1 cellular context compared by ENCODE assay signal in the genomic region with DNA sequence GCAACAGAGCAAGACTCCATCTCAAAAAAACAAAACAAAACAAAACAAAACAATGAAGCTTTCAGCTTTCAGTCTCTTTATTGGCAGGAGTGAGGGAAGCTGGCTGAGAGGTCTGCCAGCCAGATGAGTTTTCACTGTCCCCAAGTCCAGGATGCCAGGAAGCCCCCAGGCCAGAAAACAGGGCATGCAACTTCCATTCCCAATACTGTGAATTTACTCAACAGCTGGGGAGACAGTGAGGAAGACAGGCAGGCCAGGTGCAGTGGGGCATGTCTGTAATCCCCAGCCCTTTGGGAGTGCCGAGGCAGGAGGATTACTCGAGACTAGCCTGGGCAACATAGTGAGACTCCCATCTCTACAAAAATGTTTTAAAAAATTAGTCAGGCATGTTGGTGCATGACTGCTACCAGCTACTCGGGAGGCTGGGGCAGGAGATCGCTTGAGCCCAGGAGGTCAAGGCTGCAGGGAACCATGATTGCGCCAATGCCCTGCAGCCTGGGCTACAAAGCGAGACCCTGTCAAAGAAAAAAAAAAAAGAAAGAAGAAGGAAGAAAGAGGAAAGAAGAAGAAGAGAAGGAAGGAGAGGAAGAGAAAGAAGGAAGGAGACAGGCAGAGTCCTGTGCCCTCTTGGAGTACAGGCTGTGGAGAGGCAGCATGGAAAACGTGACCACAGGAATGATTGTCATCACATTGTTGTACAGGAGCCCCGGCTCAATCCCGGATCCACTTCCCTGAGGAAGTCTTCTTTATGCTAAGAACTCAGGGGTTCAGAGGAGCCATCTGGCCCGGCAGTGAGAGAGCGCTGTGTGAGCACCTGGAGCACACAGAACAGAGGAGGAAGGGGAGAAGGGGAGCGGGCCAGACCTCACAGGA.
TF ChIP-seq lines count a peak whose summit lies in the region.

No MANE protein-coding gene starts in this region.

TF ChIP-seq in HepG2, 621 proteins besides CTCF, POLR2A, EP300 and RAD21 (continued from another document and continues in another):
- TF ChIP-seq, protein P1, sequence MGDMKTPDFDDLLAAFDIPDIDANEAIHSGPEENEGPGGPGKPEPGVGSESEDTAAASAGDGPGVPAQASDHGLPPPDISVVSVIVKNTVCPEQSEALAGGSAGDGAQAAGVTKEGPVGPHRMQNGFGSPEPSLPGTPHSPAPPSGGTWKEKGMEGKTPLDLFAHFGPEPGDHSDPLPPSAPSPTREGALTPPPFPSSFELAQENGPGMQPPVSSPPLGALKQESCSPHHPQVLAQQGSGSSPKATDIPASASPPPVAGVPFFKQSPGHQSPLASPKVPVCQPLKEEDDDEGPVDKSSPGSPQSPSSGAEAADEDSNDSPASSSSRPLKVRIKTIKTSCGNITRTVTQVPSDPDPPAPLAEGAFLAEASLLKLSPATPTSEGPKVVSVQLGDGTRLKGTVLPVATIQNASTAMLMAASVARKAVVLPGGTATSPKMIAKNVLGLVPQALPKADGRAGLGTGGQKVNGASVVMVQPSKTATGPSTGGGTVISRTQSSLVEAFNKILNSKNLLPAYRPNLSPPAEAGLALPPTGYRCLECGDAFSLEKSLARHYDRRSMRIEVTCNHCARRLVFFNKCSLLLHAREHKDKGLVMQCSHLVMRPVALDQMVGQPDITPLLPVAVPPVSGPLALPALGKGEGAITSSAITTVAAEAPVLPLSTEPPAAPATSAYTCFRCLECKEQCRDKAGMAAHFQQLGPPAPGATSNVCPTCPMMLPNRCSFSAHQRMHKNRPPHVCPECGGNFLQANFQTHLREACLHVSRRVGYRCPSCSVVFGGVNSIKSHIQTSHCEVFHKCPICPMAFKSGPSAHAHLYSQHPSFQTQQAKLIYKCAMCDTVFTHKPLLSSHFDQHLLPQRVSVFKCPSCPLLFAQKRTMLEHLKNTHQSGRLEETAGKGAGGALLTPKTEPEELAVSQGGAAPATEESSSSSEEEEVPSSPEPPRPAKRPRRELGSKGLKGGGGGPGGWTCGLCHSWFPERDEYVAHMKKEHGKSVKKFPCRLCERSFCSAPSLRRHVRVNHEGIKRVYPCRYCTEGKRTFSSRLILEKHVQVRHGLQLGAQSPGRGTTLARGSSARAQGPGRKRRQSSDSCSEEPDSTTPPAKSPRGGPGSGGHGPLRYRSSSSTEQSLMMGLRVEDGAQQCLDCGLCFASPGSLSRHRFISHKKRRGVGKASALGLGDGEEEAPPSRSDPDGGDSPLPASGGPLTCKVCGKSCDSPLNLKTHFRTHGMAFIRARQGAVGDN (CRISPR knock-in tag; IDR thresholded peaks at IDR 0.05) = peak; percentile 27; the same call in 1 of the 2 replicates
- TF ChIP-seq KLF6 (CRISPR knock-in tag; IDR thresholded peaks at IDR 0.05) = 0 out of 2 replicates have a peak, but pooled peaks have one; percentile 11
- TF ChIP-seq ZNF207 (IDR thresholded peaks at IDR 0.05; ENCODE audit: borderline replicate concordance) = no peak
- TF ChIP-seq, protein P2, sequence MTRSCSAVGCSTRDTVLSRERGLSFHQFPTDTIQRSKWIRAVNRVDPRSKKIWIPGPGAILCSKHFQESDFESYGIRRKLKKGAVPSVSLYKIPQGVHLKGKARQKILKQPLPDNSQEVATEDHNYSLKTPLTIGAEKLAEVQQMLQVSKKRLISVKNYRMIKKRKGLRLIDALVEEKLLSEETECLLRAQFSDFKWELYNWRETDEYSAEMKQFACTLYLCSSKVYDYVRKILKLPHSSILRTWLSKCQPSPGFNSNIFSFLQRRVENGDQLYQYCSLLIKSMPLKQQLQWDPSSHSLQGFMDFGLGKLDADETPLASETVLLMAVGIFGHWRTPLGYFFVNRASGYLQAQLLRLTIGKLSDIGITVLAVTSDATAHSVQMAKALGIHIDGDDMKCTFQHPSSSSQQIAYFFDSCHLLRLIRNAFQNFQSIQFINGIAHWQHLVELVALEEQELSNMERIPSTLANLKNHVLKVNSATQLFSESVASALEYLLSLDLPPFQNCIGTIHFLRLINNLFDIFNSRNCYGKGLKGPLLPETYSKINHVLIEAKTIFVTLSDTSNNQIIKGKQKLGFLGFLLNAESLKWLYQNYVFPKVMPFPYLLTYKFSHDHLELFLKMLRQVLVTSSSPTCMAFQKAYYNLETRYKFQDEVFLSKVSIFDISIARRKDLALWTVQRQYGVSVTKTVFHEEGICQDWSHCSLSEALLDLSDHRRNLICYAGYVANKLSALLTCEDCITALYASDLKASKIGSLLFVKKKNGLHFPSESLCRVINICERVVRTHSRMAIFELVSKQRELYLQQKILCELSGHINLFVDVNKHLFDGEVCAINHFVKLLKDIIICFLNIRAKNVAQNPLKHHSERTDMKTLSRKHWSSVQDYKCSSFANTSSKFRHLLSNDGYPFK (CRISPR knock-in tag; IDR thresholded peaks at IDR 0.05; ENCODE audit: borderline replicate concordance) = 0 out of 2 replicates have a peak, but pooled peaks have one; percentile 43
- 0 out of 2 replicates have a peak, but pooled peaks have one; percentile 26 for TF ChIP-seq ZNF776 (CRISPR knock-in tag; IDR thresholded peaks at IDR 0.05)
- TF ChIP-seq, protein P3, sequence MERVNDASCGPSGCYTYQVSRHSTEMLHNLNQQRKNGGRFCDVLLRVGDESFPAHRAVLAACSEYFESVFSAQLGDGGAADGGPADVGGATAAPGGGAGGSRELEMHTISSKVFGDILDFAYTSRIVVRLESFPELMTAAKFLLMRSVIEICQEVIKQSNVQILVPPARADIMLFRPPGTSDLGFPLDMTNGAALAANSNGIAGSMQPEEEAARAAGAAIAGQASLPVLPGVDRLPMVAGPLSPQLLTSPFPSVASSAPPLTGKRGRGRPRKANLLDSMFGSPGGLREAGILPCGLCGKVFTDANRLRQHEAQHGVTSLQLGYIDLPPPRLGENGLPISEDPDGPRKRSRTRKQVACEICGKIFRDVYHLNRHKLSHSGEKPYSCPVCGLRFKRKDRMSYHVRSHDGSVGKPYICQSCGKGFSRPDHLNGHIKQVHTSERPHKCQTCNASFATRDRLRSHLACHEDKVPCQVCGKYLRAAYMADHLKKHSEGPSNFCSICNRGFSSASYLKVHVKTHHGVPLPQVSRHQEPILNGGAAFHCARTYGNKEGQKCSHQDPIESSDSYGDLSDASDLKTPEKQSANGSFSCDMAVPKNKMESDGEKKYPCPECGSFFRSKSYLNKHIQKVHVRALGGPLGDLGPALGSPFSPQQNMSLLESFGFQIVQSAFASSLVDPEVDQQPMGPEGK (CRISPR knock-in tag; IDR thresholded peaks at IDR 0.05) = no peak
- peak; percentile 95 for TF ChIP-seq ZNF263 (CRISPR knock-in tag; IDR thresholded peaks at IDR 0.05)
- TF ChIP-seq ZNF441 (CRISPR knock-in tag; IDR thresholded peaks at IDR 0.05; ENCODE audit: borderline replicate concordance) = no peak
- TF ChIP-seq, protein P4, sequence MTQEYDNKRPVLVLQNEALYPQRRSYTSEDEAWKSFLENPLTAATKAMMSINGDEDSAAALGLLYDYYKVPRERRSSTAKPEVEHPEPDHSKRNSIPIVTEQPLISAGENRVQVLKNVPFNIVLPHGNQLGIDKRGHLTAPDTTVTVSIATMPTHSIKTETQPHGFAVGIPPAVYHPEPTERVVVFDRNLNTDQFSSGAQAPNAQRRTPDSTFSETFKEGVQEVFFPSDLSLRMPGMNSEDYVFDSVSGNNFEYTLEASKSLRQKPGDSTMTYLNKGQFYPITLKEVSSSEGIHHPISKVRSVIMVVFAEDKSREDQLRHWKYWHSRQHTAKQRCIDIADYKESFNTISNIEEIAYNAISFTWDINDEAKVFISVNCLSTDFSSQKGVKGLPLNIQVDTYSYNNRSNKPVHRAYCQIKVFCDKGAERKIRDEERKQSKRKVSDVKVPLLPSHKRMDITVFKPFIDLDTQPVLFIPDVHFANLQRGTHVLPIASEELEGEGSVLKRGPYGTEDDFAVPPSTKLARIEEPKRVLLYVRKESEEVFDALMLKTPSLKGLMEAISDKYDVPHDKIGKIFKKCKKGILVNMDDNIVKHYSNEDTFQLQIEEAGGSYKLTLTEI (CRISPR knock-in tag; conservative IDR thresholded peaks at IDR 0.05) = no peak
- no peak for TF ChIP-seq NFKBIZ (CRISPR knock-in tag; IDR thresholded peaks at IDR 0.05)
- TF ChIP-seq, protein P5, sequence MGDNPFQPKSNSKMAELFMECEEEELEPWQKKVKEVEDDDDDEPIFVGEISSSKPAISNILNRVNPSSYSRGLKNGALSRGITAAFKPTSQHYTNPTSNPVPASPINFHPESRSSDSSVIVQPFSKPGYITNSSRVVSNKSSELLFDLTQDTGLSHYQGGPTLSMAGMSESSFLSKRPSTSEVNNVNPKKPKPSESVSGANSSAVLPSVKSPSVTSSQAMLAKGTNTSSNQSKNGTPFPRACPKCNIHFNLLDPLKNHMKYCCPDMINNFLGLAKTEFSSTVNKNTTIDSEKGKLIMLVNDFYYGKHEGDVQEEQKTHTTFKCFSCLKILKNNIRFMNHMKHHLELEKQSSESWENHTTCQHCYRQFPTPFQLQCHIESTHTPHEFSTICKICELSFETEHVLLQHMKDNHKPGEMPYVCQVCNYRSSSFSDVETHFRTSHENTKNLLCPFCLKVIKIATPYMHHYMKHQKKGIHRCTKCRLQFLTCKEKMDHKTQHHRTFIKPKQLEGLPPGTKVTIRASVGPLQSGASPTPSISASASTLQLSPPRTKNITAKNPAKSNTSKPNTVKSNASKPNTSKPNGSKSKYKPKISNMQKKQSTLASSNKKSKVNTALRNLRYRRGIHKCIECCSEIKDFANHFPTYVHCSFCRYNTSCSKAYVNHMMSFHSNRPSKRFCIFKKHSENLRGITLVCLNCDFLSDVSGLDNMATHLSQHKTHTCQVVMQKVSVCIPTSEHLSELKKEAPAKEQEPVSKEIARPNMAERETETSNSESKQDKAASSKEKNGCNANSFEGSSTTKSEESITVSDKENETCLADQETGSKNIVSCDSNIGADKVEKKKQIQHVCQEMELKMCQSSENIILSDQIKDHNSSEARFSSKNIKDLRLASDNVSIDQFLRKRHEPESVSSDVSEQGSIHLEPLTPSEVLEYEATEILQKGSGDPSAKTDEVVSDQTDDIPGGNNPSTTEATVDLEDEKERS (CRISPR knock-in tag; IDR thresholded peaks at IDR 0.05) = no peak
- no peak for TF ChIP-seq PCBP2 (optimal IDR thresholded peaks at IDR 0.05; ENCODE audit: low read depth, low read length, poor library complexity, severe bottlenecking)
- TF ChIP-seq POGZ (CRISPR knock-in tag; IDR thresholded peaks at IDR 0.05) = no peak
- TF ChIP-seq, protein P6, sequence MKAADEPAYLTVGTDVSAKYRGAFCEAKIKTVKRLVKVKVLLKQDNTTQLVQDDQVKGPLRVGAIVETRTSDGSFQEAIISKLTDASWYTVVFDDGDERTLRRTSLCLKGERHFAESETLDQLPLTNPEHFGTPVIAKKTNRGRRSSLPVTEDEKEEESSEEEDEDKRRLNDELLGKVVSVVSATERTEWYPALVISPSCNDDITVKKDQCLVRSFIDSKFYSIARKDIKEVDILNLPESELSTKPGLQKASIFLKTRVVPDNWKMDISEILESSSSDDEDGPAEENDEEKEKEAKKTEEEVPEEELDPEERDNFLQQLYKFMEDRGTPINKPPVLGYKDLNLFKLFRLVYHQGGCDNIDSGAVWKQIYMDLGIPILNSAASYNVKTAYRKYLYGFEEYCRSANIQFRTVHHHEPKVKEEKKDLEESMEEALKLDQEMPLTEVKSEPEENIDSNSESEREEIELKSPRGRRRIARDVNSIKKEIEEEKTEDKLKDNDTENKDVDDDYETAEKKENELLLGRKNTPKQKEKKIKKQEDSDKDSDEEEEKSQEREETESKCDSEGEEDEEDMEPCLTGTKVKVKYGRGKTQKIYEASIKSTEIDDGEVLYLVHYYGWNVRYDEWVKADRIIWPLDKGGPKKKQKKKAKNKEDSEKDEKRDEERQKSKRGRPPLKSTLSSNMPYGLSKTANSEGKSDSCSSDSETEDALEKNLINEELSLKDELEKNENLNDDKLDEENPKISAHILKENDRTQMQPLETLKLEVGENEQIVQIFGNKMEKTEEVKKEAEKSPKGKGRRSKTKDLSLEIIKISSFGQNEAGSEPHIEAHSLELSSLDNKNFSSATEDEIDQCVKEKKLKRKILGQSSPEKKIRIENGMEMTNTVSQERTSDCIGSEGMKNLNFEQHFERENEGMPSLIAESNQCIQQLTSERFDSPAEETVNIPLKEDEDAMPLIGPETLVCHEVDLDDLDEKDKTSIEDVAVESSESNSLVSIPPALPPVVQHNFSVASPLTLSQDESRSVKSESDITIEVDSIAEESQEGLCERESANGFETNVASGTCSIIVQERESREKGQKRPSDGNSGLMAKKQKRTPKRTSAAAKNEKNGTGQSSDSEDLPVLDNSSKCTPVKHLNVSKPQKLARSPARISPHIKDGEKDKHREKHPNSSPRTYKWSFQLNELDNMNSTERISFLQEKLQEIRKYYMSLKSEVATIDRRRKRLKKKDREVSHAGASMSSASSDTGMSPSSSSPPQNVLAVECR (CRISPR knock-in tag; IDR thresholded peaks at IDR 0.05; ENCODE audit: borderline replicate concordance) = no peak
- TF ChIP-seq NAIF1 (CRISPR knock-in tag; IDR thresholded peaks at IDR 0.05; ENCODE audit: borderline replicate concordance) = no peak
- no peak for TF ChIP-seq CBX1 (IDR thresholded peaks at IDR 0.05; ENCODE audit: low read depth)
- 0 out of 2 replicates have a peak, but pooled peaks have one; percentile 16 for TF ChIP-seq SAP130 (CRISPR knock-in tag; IDR thresholded peaks at IDR 0.05; ENCODE audit: low read depth)
- no peak for TF ChIP-seq ZNF431 (CRISPR knock-in tag; IDR thresholded peaks at IDR 0.05; ENCODE audit: borderline replicate concordance, low read depth)
- 0 out of 2 replicates have a peak, but pooled peaks have one; percentile 14 for TF ChIP-seq ZNF317 (CRISPR knock-in tag; IDR thresholded peaks at IDR 0.05)
- TF ChIP-seq, protein P7, sequence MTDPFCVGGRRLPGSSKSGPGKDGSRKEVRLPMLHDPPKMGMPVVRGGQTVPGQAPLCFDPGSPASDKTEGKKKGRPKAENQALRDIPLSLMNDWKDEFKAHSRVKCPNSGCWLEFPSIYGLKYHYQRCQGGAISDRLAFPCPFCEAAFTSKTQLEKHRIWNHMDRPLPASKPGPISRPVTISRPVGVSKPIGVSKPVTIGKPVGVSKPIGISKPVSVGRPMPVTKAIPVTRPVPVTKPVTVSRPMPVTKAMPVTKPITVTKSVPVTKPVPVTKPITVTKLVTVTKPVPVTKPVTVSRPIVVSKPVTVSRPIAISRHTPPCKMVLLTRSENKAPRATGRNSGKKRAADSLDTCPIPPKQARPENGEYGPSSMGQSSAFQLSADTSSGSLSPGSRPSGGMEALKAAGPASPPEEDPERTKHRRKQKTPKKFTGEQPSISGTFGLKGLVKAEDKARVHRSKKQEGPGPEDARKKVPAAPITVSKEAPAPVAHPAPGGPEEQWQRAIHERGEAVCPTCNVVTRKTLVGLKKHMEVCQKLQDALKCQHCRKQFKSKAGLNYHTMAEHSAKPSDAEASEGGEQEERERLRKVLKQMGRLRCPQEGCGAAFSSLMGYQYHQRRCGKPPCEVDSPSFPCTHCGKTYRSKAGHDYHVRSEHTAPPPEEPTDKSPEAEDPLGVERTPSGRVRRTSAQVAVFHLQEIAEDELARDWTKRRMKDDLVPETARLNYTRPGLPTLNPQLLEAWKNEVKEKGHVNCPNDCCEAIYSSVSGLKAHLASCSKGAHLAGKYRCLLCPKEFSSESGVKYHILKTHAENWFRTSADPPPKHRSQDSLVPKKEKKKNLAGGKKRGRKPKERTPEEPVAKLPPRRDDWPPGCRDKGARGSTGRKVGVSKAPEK (CRISPR knock-in tag; IDR thresholded peaks at IDR 0.05; ENCODE audit: borderline replicate concordance) = no peak
- no peak for TF ChIP-seq PRPF4 (IDR thresholded peaks at IDR 0.05; ENCODE audit: low read depth, low read length, poor library complexity, severe bottlenecking)
- no peak for TF ChIP-seq LCORL (IDR thresholded peaks at IDR 0.05)
- no peak for TF ChIP-seq LCORL (CRISPR knock-in tag; IDR thresholded peaks at IDR 0.05)
- no peak for TF ChIP-seq SP5 (CRISPR knock-in tag; IDR thresholded peaks at IDR 0.05; ENCODE audit: borderline replicate concordance, low read depth)
